ENCODE assay signal across 9 cellular contexts in the genomic region with DNA sequence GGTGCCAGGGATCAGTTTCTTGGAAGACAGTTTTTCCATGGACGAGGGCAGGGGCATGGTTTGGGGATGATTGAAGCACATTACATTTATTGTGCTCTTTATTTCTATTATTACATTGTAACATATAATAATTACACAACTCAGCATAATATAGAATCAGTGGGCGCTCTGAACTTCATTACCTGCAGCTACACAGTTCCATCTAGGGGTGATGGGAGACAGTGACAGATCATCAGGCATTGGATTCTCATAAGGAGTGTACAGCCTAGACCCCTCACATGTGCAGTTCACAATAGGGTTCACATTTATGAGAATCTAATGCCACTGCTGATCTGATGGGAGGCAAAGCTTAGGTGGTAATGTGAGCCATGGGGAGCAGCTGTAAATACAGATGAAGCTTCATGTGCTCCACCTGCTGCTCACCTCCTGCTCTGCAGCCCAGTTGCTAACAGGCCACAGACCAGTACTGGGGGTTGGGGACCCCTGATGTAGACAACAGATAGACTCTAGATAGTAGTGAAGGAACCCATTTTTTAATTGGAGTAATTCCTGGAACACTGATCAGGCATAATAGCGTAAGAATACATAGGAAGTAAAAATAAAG. TPM values are rescaled to one million over a fixed set of nuclear protein-coding genes. Genes with fewer than 3 reads are reported as not detected.
DNase-seq lines count a peak whose midpoint lies in the region; ATAC-seq and TF ChIP-seq lines count a peak whose summit lies in the region.
"Had no signal": no experiment of that assay in that cellular context is flagged by ENCODE, and none has a peak within 500 bp of the region (broad histone marks: within the 10 kb centered on the region; RNA-seq: fewer than 3 reads in every experiment).

No MANE protein-coding gene starts in this region.

- POLR2A ChIA-PET in naive thymus-derived CD4-positive, alpha-beta T cell (lab: Charles Lee): no interaction called here

- ATAC-seq in GM18868 (IDR thresholded peaks at IDR 0.05; ENCODE audit: unreplicated experiment): peak; percentile 52
- ATAC-seq in naive thymus-derived CD4-positive, alpha-beta T cell: no peak

- no peak overlapping the region for H3K4me3 ChIP-seq in Karpas-422 (ENCODE audit: low read length)
- no peak overlapping the region for H3K4me3 ChIP-seq in fibroblast of lung (replicated peaks in 1 of 4; ENCODE audit: control extremely low read depth in 1 of 4, insufficient read depth in 1 of 4, low read depth in 3 of 4, low read length in 4 of 4)
- H3K4me3 ChIP-seq in naive thymus-derived CD4-positive, alpha-beta T cell (ENCODE audit: low read length): no peak overlapping the region

- DNase-seq in ACHN: peak; percentile 24
- peak; percentile 54 for DNase-seq in Karpas-422
- peak; percentile 3 to 9 for DNase-seq in fibroblast of lung (ENCODE audit: low read depth in 2 of 2)
- no peak for DNase-seq in cerebellar nuclear complex (lab: John Stamatoyannopoulos, UW)
- no peak for DNase-seq in naive thymus-derived CD4-positive, alpha-beta T cell
- DNase-seq in AML-193 (lab: John Stamatoyannopoulos, UW): no peak
- DNase-seq in mesothelial cell of epicardium (ENCODE audit: low spot score in 2 of 2, unreplicated experiment in 2 of 2): no peak

- H3K27me3 Mint-ChIP-seq in naive thymus-derived CD4-positive, alpha-beta T cell: no peaks in the 10 kb centered on the region
- peaks cover 6% of the 10 kb centered on the region for H3K27me3 Mint-ChIP-seq in mesothelial cell of epicardium (ENCODE audit: low read depth)

- H3K4me2 ChIP-seq in Karpas-422 (ENCODE audit: low read depth, low read length, poor library complexity, severe bottlenecking): no peak overlapping the region
- no peak overlapping the region for H3K4me2 ChIP-seq in fibroblast of lung (ENCODE audit: extremely low read depth, insufficient read depth, low read length)

- H3K9me3 ChIP-seq in Karpas-422 (ENCODE audit: low read length): no peaks in the 10 kb centered on the region
- H3K9me3 ChIP-seq in fibroblast of lung (ENCODE audit: control insufficient read depth, insufficient read depth, low read depth, low read length): no peaks in the 10 kb centered on the region
- H3K9me3 ChIP-seq in naive thymus-derived CD4-positive, alpha-beta T cell (ENCODE audit: control insufficient read depth in 2 of 3, low read length in 3 of 3): no peaks in the 10 kb centered on the region

- no peak overlapping the region for H3K27ac Mint-ChIP-seq in naive thymus-derived CD4-positive, alpha-beta T cell
- no peak overlapping the region for H3K27ac Mint-ChIP-seq in mesothelial cell of epicardium

- peak; percentile 18 to 52 for TF ChIP-seq CTCF in fibroblast of lung (conservative IDR thresholded peaks at IDR 0.05 in 1 of 2, IDR thresholded peaks at IDR 0.05 in 1 of 2; ENCODE audit: low read depth in 1 of 2, low read length in 2 of 2)
- TF ChIP-seq CTCF in mesothelial cell of epicardium (IDR thresholded peaks at IDR 0.05; ENCODE audit: unreplicated experiment): no peak

- H3K36me3 Mint-ChIP-seq in naive thymus-derived CD4-positive, alpha-beta T cell: no peaks in the 10 kb centered on the region
- H3K36me3 Mint-ChIP-seq in mesothelial cell of epicardium: no peaks in the 10 kb centered on the region

- H3K27ac ChIP-seq in Karpas-422 (ENCODE audit: low read length) (no peak overlapping the region), fibroblast of lung (ENCODE audit: insufficient read depth, low read length) (no peak overlapping the region)
- H3K27ac ChIP-seq in naive thymus-derived CD4-positive, alpha-beta T cell (ENCODE audit: low read depth, low read length): no peak overlapping the region

- peaks cover 0 to 2% (median 0%) of the 10 kb centered on the region in 11 donors for H3K9me3 Mint-ChIP-seq in naive thymus-derived CD4-positive, alpha-beta T cell
- no peaks in the 10 kb centered on the region for H3K9me3 Mint-ChIP-seq in mesothelial cell of epicardium

- H3K27me3 ChIP-seq in Karpas-422 (ENCODE audit: low read length) (no peaks in the 10 kb centered on the region), fibroblast of lung (ENCODE audit: control insufficient read depth, insufficient read depth, low read length) (no peaks in the 10 kb centered on the region)
- H3K27me3 ChIP-seq in naive thymus-derived CD4-positive, alpha-beta T cell (ENCODE audit: control insufficient read depth in 2 of 2, insufficient read depth in 2 of 2, low read length in 2 of 2): no peaks in the 10 kb centered on the region

- CTCF ChIA-PET in naive thymus-derived CD4-positive, alpha-beta T cell (lab: Charles Lee): no interaction called here

- H3K4me1 ChIP-seq in Karpas-422 (ENCODE audit: low read length) (no peaks in the 10 kb centered on the region), fibroblast of lung (ENCODE audit: control insufficient read depth, extremely low read depth, insufficient read depth, low read length) (no peaks in the 10 kb centered on the region)
- no peaks in the 10 kb centered on the region for H3K4me1 ChIP-seq in naive thymus-derived CD4-positive, alpha-beta T cell (ENCODE audit: control insufficient read depth in 2 of 2, insufficient read depth in 2 of 2, low read length in 2 of 2)

- H3K9ac ChIP-seq in Karpas-422 (ENCODE audit: low read length) (no peak overlapping the region), fibroblast of lung (ENCODE audit: insufficient read depth, low read length) (no peak overlapping the region)

- no peaks in the 10 kb centered on the region for H3K9me2 ChIP-seq in Karpas-422 (replicated peaks; ENCODE audit: insufficient read depth, low read length)

- H2AFZ ChIP-seq in Karpas-422 (ENCODE audit: low read length) (no peak overlapping the region), fibroblast of lung (ENCODE audit: low read length) (no peak overlapping the region)

- in situ Hi-C loops in ACHN (cut with HindIII; ENCODE audit: low pct_ligation_motif_present, low pct_unique_long_range_greater_than_20kb, low sequenced_read_pairs): no loop called here

- intact Hi-C loops in naive thymus-derived CD4-positive, alpha-beta T cell (cut with micrococcal nuclease): loop anchor here in 1 of 2 donors (1.0 kb wide), 1 partner anchor 426 kb away; no protein-coding TSS in a partner anchor

- H3K79me2 ChIP-seq in Karpas-422 (ENCODE audit: low read length) (no peaks in the 10 kb centered on the region), fibroblast of lung (ENCODE audit: control insufficient read depth, insufficient read depth, low read length) (no peaks in the 10 kb centered on the region)

- H3K36me3 ChIP-seq in Karpas-422 (ENCODE audit: insufficient read depth, low read length) (no peaks in the 10 kb centered on the region), fibroblast of lung (ENCODE audit: control insufficient read depth, insufficient read depth, low read length) (no peaks in the 10 kb centered on the region)
- no peaks in the 10 kb centered on the region for H3K36me3 ChIP-seq in naive thymus-derived CD4-positive, alpha-beta T cell (ENCODE audit: control insufficient read depth in 2 of 3, insufficient read depth in 3 of 3, low read length in 3 of 3)

- H3K4me3 Mint-ChIP-seq in naive thymus-derived CD4-positive, alpha-beta T cell: no peak overlapping the region
- H3K4me3 Mint-ChIP-seq in mesothelial cell of epicardium: no peak overlapping the region

- H4K20me1 ChIP-seq in Karpas-422 (ENCODE audit: insufficient read depth, low read depth, low read length) (no peaks in the 10 kb centered on the region), fibroblast of lung (ENCODE audit: control insufficient read depth, extremely low read depth, insufficient read depth, low read length) (no peaks in the 10 kb centered on the region)

- H3K4me1 Mint-ChIP-seq in naive thymus-derived CD4-positive, alpha-beta T cell: no peaks in the 10 kb centered on the region
- H3K4me1 Mint-ChIP-seq in mesothelial cell of epicardium: no peaks in the 10 kb centered on the region

RNA-seq across cellular contexts. Expression of a gene that starts 41.5 kb away (rescaled TPM):
- total RNA-seq in Karpas-422 (2014; rRNA removed; shearing (Covaris generic); ENCODE audit: low replicate concordance): not detected in 2 replicates
- total RNA-seq in fibroblast of lung: not detected in 2 replicates
- not detected in 2 replicates for polyA plus RNA-seq in fibroblast of lung
- polyA plus RNA-seq in fibroblast of lung (2012): not detected in 2 replicates
- not detected in 2 replicates for polyA minus RNA-seq in fibroblast of lung (ENCODE audit: low replicate concordance)
- not detected for total RNA-seq in naive thymus-derived CD4-positive, alpha-beta T cell
- polyA plus RNA-seq in naive thymus-derived CD4-positive, alpha-beta T cell: not detected
- not detected in 3 replicates for total RNA-seq in mesothelial cell of epicardium
- total RNA-seq: dermis microvascular lymphatic vessel endothelial cell had no signal

Comparison
In these comparisons a context has a peak if more than half of its experiments do, and no peak if none do; other contexts are left out.
1. DNase-seq: peak in ACHN (single experiment), Karpas-422 (single experiment) and fibroblast of lung (2 of 2); none in cerebellar nuclear complex (0 of 2), naive thymus-derived CD4-positive, alpha-beta T cell (0 of 9), AML-193 (0 of 2) and mesothelial cell of epicardium (0 of 2).